Comparison of ENCODE assay signal across 24 cellular contexts in the genomic region with DNA sequence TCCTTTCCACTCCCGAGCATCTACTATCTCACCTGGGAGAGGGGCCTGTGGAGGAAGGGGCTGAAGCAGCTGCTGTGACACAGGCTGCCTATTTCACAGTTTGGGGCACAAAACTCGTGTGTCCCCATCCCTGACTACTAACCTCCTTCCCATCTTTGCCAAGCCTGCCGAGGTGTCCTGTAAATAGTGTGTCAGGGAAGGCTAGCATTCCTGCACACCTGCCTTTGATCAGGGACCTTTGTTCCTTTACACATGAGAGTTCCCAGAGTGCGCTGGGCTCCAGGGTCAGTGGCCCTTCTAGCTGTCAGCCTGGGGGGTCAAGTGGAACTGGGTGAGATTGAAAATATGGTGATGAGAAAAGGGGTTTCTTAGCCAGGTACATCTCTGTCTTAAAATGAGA. TPM values are rescaled to one million over a fixed set of nuclear protein-coding genes. Genes with fewer than 3 reads are reported as not detected.
DNase-seq lines count a peak whose midpoint lies in the region; ATAC-seq, FAIRE-seq and TF ChIP-seq lines count a peak whose summit lies in the region.
"Had no signal": no experiment of that assay in that cellular context is flagged by ENCODE, and none has a peak within 500 bp of the region (broad histone marks: within the 10 kb centered on the region; RNA-seq: fewer than 3 reads in every experiment).

No MANE protein-coding gene starts in this region.

- no peaks in the 10 kb centered on the region for H3K9me3 ChIP-seq in esophagus muscularis mucosa
- H3K9me3 ChIP-seq in right lobe of liver, result no peaks in the 10 kb centered on the region
- H3K9me3 ChIP-seq in kidney (ENCODE audit: control insufficient read depth in 1 of 2, low read length in 2 of 2), result no peaks in the 10 kb centered on the region

- H3K4me3 ChIP-seq in esophagus muscularis mucosa, result no peak overlapping the region
- H3K4me3 ChIP-seq in right lobe of liver, result peak overlapping the region in 2 of 3 donors; percentile 2 to 20
- H3K4me3 ChIP-seq in kidney (ENCODE audit: low read length in 2 of 2), result no peak overlapping the region
- H3K4me3 ChIP-seq: BLaER1, GM12878, GM23338 had no signal

- peak; percentile 76 for ATAC-seq in left lobe of liver
- peak; percentile 75 to 89 (median 87) for ATAC-seq in right lobe of liver
- no peak for ATAC-seq in left ventricle myocardium superior
- ATAC-seq: CD8-positive, alpha-beta T cell; GM12878; GM23338 had no signal

- intact Hi-C loops in esophagus muscularis mucosa (cut with DNase I) (no loop called here), right lobe of liver (cut with DNase I) (no loop called here), left ventricle myocardium superior (cut with micrococcal nuclease) (no loop called here), kidney (cut with DNase I) (no loop called here)

- DNase-seq in HuH-7.5 (ENCODE audit: low spot score) (peak; percentile 41), esophagus muscularis mucosa (ENCODE audit: extremely low spot score) (peak; percentile 53), left lobe of liver (ENCODE audit: low spot score) (peak; percentile 91), right lobe of liver (peak; percentile 71 to 90 (median 84)), left ventricle myocardium superior (no peak), GM19238 (ENCODE audit: insufficient read length, low spot score) (no peak), NCI-H510A (lab: John Stamatoyannopoulos, UW) (no peak), kidney (no peak)
- DNase-seq: CD4-positive, CD25-positive, alpha-beta regulatory T cell; CD8-positive, alpha-beta T cell; DMS 273 treated with DMSO at 0.1 percent for 48 hours; DMS79; EL; GDM1; H9; HFFc6 had no signal

- H3K36me3 ChIP-seq in esophagus muscularis mucosa, result no peaks in the 10 kb centered on the region
- H3K36me3 ChIP-seq in right lobe of liver, result no peaks in the 10 kb centered on the region
- H3K36me3 ChIP-seq in kidney (ENCODE audit: control insufficient read depth in 1 of 2, insufficient read depth in 2 of 2, low read length in 2 of 2), result no peaks in the 10 kb centered on the region
- H3K36me3 ChIP-seq: BLaER1 had no signal

- TF ChIP-seq POLR2A in esophagus muscularis mucosa (IDR thresholded peaks at IDR 0.05; ENCODE audit: low read depth) (no peak), right lobe of liver (IDR thresholded peaks at IDR 0.05) (no peak)

- no peak for TF ChIP-seq EP300 in esophagus muscularis mucosa (IDR thresholded peaks at IDR 0.05)

- no peak for FAIRE-seq in kidney (lab: Jason Lieb, UNC)
- FAIRE-seq: A204.1, D721Med, GM12878 had no signal

- H3K27me3 ChIP-seq in esophagus muscularis mucosa, result no peaks in the 10 kb centered on the region
- no peaks in the 10 kb centered on the region for H3K27me3 ChIP-seq in right lobe of liver
- H3K27me3 ChIP-seq: BLaER1 had no signal

- TF ChIP-seq CTCF in esophagus muscularis mucosa (IDR thresholded peaks at IDR 0.05), result no peak
- TF ChIP-seq CTCF in right lobe of liver (IDR thresholded peaks at IDR 0.05), result no peak
- no peak for TF ChIP-seq CTCF in kidney (IDR thresholded peaks at IDR 0.05; ENCODE audit: borderline replicate concordance, extremely low read depth, insufficient read depth)

- no peak overlapping the region for H3K9ac ChIP-seq in kidney (ENCODE audit: low read length in 2 of 2)
- H3K9ac ChIP-seq: BLaER1 had no signal

- WGBS in esophagus muscularis mucosa, result 83% methylated on average over 2 of the region's 4 CpGs
- WGBS in right lobe of liver (ENCODE audit: insufficient coverage, low coverage, low lambda C conversion rate, missing lambda C conversion rate), result 27% methylated on average over 4 of the region's 4 CpGs

- H3K27ac ChIP-seq in esophagus muscularis mucosa (replicated peaks in 1 of 4) (no peak overlapping the region), right lobe of liver (peak overlapping the region in 2 of 3 donors; percentile 51 to 70), kidney (ENCODE audit: low read depth in 2 of 2, low read length in 2 of 2) (no peak overlapping the region)
- H3K27ac ChIP-seq: 22Rv1, BLaER1, C4-2B had no signal

- H3K4me1 ChIP-seq in esophagus muscularis mucosa, result no peaks in the 10 kb centered on the region
- H3K4me1 ChIP-seq in right lobe of liver, result peaks cover 0 to 53% (median 21%) of the 10 kb centered on the region in 4 donors
- no peaks in the 10 kb centered on the region for H3K4me1 ChIP-seq in kidney (ENCODE audit: control insufficient read depth in 1 of 2, insufficient read depth in 1 of 2, low read depth in 1 of 2, low read length in 2 of 2)
- H3K4me1 ChIP-seq: BLaER1 had no signal

RNA-seq across cellular contexts. Expression of gene TF, which starts 13.0 kb away (rescaled TPM):
- total RNA-seq in esophagus muscularis mucosa, result 1 to 10 TPM in 1 of 4 donors, under 1 TPM in 3; under 0.01 to 3.1 (median 0.28) TPM
- 25,131 TPM for total RNA-seq in left lobe of liver
- over 10,000 TPM in 4 of 6 experiments, 1,000 to 10,000 TPM in 2; 2,871 to 25,349 (median 17,684) TPM for total RNA-seq in right lobe of liver
- 3.3 TPM for total RNA-seq in left ventricle myocardium superior
- 1.4 TPM for total RNA-seq in kidney
- 0.88 TPM for polyA plus RNA-seq in kidney (ENCODE audit: insufficient read depth, low read depth, low replicate concordance)
- total RNA-seq: H4 had no signal
- polyA plus RNA-seq: CD4-positive, CD25-positive, alpha-beta regulatory T cell had no signal

Comparison
In these comparisons a context has a peak if more than half of its experiments do, and no peak if none do; other contexts are left out.
1. DNase-seq: peak in HuH-7.5 (single experiment), esophagus muscularis mucosa (single experiment), left lobe of liver (single experiment) and right lobe of liver (3 of 3); none in left ventricle myocardium superior (single experiment), GM19238 (single experiment), NCI-H510A (single experiment) and kidney (single experiment).
2. H3K27ac ChIP-seq: peak in right lobe of liver (2 of 3); none in esophagus muscularis mucosa (0 of 4) and kidney (0 of 2).
3. H3K4me3 ChIP-seq: peak in right lobe of liver (2 of 3); none in esophagus muscularis mucosa (0 of 4) and kidney (0 of 2).
4. RNA of gene TF, which starts 13.0 kb away (total RNA-seq): 25,131 TPM in left lobe of liver (single experiment) and 2,871 to 25,349 TPM in right lobe of liver; 3.3 TPM in left ventricle myocardium superior (single experiment), 1.4 TPM in kidney (single experiment) and under 0.01 to 3.1 TPM in esophagus muscularis mucosa; every median in the first group is over 100 times any median in the second.